1 cellular context compared by ENCODE assay signal in the genomic region with DNA sequence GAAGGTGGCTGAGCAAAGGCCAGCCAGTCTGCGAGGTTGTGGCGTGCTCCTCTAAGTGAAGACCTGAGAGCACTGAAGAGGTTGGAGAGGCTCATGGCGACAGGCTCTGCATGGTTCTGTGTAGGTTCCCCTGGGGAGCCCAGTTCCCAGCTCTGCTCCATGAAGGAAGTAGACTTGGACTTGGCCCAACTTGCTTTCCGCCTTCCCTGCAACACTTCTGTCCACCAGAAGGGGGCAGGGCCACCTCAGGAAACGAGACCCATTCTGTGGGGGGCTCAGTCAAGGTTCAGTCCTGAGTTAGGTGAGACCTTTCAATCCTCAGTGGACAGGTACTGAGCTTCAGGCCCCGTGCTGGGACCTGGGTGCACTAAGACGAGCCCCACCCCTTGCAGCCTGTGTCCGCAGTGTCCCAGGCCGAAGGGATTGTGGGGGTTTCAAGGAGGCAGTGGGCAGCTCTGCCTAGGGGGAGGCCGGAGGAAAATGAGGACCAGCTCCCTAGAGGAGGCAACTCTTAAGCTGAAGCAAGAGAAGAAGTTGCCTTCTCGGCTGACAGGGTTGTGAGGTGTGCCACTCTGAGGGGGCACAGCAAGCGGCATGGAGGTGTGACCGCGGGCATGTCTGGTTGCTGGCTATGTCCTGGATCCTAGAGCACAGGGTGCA.
TF ChIP-seq lines count a peak whose summit lies in the region.

No MANE protein-coding gene starts in this region.

TF ChIP-seq in K562, 482 proteins besides CTCF, POLR2A, EP300 and RAD21 (continued from another document):
- TF ChIP-seq, protein P1, sequence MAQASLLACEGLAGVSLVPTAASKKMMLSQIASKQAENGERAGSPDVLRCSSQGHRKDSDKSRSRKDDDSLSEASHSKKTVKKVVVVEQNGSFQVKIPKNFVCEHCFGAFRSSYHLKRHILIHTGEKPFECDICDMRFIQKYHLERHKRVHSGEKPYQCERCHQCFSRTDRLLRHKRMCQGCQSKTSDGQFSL (CRISPR knock-in tag; IDR thresholded peaks at IDR 0.05) = peak; percentile 78
- TF ChIP-seq, protein P1 (tag; IDR thresholded peaks at IDR 0.05) = no peak
- TF ChIP-seq, protein P2, sequence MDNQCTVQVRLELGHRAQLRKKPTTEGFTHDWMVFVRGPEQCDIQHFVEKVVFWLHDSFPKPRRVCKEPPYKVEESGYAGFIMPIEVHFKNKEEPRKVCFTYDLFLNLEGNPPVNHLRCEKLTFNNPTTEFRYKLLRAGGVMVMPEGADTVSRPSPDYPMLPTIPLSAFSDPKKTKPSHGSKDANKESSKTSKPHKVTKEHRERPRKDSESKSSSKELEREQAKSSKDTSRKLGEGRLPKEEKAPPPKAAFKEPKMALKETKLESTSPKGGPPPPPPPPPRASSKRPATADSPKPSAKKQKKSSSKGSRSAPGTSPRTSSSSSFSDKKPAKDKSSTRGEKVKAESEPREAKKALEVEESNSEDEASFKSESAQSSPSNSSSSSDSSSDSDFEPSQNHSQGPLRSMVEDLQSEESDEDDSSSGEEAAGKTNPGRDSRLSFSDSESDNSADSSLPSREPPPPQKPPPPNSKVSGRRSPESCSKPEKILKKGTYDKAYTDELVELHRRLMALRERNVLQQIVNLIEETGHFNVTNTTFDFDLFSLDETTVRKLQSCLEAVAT (IDR thresholded peaks at IDR 0.05) = no peak
- TF ChIP-seq ZNF347 (CRISPR knock-in tag; IDR thresholded peaks at IDR 0.05; ENCODE audit: low read depth) = no peak
- no peak for TF ChIP-seq MCM2 (IDR thresholded peaks at IDR 0.05; ENCODE audit: low read depth)
- TF ChIP-seq, protein P3, sequence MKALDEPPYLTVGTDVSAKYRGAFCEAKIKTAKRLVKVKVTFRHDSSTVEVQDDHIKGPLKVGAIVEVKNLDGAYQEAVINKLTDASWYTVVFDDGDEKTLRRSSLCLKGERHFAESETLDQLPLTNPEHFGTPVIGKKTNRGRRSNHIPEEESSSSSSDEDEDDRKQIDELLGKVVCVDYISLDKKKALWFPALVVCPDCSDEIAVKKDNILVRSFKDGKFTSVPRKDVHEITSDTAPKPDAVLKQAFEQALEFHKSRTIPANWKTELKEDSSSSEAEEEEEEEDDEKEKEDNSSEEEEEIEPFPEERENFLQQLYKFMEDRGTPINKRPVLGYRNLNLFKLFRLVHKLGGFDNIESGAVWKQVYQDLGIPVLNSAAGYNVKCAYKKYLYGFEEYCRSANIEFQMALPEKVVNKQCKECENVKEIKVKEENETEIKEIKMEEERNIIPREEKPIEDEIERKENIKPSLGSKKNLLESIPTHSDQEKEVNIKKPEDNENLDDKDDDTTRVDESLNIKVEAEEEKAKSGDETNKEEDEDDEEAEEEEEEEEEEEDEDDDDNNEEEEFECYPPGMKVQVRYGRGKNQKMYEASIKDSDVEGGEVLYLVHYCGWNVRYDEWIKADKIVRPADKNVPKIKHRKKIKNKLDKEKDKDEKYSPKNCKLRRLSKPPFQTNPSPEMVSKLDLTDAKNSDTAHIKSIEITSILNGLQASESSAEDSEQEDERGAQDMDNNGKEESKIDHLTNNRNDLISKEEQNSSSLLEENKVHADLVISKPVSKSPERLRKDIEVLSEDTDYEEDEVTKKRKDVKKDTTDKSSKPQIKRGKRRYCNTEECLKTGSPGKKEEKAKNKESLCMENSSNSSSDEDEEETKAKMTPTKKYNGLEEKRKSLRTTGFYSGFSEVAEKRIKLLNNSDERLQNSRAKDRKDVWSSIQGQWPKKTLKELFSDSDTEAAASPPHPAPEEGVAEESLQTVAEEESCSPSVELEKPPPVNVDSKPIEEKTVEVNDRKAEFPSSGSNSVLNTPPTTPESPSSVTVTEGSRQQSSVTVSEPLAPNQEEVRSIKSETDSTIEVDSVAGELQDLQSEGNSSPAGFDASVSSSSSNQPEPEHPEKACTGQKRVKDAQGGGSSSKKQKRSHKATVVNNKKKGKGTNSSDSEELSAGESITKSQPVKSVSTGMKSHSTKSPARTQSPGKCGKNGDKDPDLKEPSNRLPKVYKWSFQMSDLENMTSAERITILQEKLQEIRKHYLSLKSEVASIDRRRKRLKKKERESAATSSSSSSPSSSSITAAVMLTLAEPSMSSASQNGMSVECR (CRISPR knock-in tag; IDR thresholded peaks at IDR 0.05) = no peak
- no peak for TF ChIP-seq ZNF324 (CRISPR knock-in tag; IDR thresholded peaks at IDR 0.05)
- TF ChIP-seq, protein P4, sequence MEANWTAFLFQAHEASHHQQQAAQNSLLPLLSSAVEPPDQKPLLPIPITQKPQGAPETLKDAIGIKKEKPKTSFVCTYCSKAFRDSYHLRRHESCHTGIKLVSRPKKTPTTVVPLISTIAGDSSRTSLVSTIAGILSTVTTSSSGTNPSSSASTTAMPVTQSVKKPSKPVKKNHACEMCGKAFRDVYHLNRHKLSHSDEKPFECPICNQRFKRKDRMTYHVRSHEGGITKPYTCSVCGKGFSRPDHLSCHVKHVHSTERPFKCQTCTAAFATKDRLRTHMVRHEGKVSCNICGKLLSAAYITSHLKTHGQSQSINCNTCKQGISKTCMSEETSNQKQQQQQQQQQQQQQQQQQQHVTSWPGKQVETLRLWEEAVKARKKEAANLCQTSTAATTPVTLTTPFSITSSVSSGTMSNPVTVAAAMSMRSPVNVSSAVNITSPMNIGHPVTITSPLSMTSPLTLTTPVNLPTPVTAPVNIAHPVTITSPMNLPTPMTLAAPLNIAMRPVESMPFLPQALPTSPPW (CRISPR knock-in tag; IDR thresholded peaks at IDR 0.05) = peak; percentile 30; the same call in 1 of the 2 replicates
- TF ChIP-seq TOE1 (IDR thresholded peaks at IDR 0.05; ENCODE audit: borderline replicate concordance) = no peak
- 0 out of 2 replicates have a peak, but pooled peaks have one; percentile 37 for TF ChIP-seq TOE1 (CRISPR knock-in tag; IDR thresholded peaks at IDR 0.05; ENCODE audit: borderline replicate concordance, low read depth)
- TF ChIP-seq ZNF12 (CRISPR knock-in tag; IDR thresholded peaks at IDR 0.05) = 0 out of 2 replicates have a peak, but pooled peaks have one; percentile 40
- no peak for TF ChIP-seq U2AF1 (optimal IDR thresholded peaks at IDR 0.05; ENCODE audit: low read depth, low read length)
- TF ChIP-seq HDAC6 (IDR thresholded peaks at IDR 0.05; ENCODE audit: low read depth, low read length) = no peak
- peak; percentile 33; the same call in 1 of the 2 replicates for TF ChIP-seq CTBP1 (IDR thresholded peaks at IDR 0.05; ENCODE audit: borderline replicate concordance)
- TF ChIP-seq, protein P5, sequence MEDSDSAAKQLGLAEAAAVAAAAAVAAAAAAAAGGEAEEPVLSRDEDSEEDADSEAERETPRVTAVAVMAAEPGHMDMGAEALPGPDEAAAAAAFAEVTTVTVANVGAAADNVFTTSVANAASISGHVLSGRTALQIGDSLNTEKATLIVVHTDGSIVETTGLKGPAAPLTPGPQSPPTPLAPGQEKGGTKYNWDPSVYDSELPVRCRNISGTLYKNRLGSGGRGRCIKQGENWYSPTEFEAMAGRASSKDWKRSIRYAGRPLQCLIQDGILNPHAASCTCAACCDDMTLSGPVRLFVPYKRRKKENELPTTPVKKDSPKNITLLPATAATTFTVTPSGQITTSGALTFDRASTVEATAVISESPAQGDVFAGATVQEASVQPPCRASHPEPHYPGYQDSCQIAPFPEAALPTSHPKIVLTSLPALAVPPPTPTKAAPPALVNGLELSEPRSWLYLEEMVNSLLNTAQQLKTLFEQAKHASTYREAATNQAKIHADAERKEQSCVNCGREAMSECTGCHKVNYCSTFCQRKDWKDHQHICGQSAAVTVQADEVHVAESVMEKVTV (CRISPR knock-in tag; IDR thresholded peaks at IDR 0.05) = peak; percentile 69
- TF ChIP-seq XRCC3 (IDR thresholded peaks at IDR 0.05) = no peak
- TF ChIP-seq, protein P6, sequence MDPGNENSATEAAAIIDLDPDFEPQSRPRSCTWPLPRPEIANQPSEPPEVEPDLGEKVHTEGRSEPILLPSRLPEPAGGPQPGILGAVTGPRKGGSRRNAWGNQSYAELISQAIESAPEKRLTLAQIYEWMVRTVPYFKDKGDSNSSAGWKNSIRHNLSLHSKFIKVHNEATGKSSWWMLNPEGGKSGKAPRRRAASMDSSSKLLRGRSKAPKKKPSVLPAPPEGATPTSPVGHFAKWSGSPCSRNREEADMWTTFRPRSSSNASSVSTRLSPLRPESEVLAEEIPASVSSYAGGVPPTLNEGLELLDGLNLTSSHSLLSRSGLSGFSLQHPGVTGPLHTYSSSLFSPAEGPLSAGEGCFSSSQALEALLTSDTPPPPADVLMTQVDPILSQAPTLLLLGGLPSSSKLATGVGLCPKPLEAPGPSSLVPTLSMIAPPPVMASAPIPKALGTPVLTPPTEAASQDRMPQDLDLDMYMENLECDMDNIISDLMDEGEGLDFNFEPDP (CRISPR knock-in tag; IDR thresholded peaks at IDR 0.05) = no peak
- TF ChIP-seq, protein P7, sequence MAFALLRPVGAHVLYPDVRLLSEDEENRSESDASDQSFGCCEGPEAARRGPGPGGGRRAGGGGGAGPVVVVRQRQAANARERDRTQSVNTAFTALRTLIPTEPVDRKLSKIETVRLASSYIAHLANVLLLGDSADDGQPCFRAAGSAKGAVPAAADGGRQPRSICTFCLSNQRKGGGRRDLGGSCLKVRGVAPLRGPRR (CRISPR knock-in tag; IDR thresholded peaks at IDR 0.05) = no peak
- TF ChIP-seq RBM25 (IDR thresholded peaks at IDR 0.05; ENCODE audit: low read depth, low read length, severe bottlenecking) = no peak
- TF ChIP-seq HOXB6 (CRISPR knock-in tag; IDR thresholded peaks at IDR 0.05; ENCODE audit: borderline replicate concordance) = no peak
- no peak for TF ChIP-seq GABPB2 (CRISPR knock-in tag; conservative IDR thresholded peaks at IDR 0.05)
- TF ChIP-seq ZBTB17 (CRISPR knock-in tag; IDR thresholded peaks at IDR 0.05) = no peak
- TF ChIP-seq ELF1 (tag; IDR thresholded peaks at IDR 0.05) = 0 out of 2 replicates have a peak, but pooled peaks have one; percentile 30
- TF ChIP-seq ZNF239 (CRISPR knock-in tag; IDR thresholded peaks at IDR 0.05) = no peak
- TF ChIP-seq ARID2 (IDR thresholded peaks at IDR 0.05) = 0 out of 2 replicates have a peak, but pooled peaks have one; percentile 17
- TF ChIP-seq CC2D1A (IDR thresholded peaks at IDR 0.05) = peak; percentile 65; the same call in 1 of the 2 replicates
- TF ChIP-seq NFIC (IDR thresholded peaks at IDR 0.05) = peak; percentile 92
- TF ChIP-seq MAZ (CRISPR knock-in tag; conservative IDR thresholded peaks at IDR 0.05 in 1 of 2, IDR thresholded peaks at IDR 0.05 in 1 of 2) = 0 out of 4 replicates have a peak, but pooled peaks of 1 of the 2 experiments have one; percentile 35
- peak; percentile 29; the same call in 1 of the 2 replicates for TF ChIP-seq CREM (IDR thresholded peaks at IDR 0.05; ENCODE audit: low read depth)
